Comparison of ENCODE assay signal across 9 cellular contexts in genomic region chr16:28609631-28610594, GRCh38. TPM values are rescaled to one million over a fixed set of nuclear protein-coding genes. Genes with fewer than 3 reads are reported as not detected.
DNase-seq lines count a peak whose midpoint lies in the region; ATAC-seq and TF ChIP-seq lines count a peak whose summit lies in the region.
"Had no signal": no experiment of that assay in that cellular context is flagged by ENCODE, and none has a peak within 500 bp of the region (broad histone marks: within the 10 kb centered on the region; RNA-seq: fewer than 3 reads in every experiment).

SULT1A1 (minus strand) TSS chr16:28610044; CDS start chr16:28608855, 1,189 bp downstream.

- no peaks in the 10 kb centered on the region for H3K9me3 ChIP-seq in HUES6 (ENCODE audit: control insufficient read depth, insufficient read depth, low read depth, low read length)

- H3K27me3 ChIP-seq in HUES6 (ENCODE audit: control insufficient read depth, insufficient read depth, low read length) = no peaks in the 10 kb centered on the region
- no peaks in the 10 kb centered on the region for H3K27me3 ChIP-seq in layer of hippocampus (ENCODE audit: control insufficient read depth, insufficient read depth, low read length)
- H3K27me3 ChIP-seq in brain microvascular endothelial cell (replicated peaks) = peaks cover 2% of the 10 kb centered on the region

- H3K27ac ChIP-seq in HUES6 (ENCODE audit: low read depth, low read length) (no peak within 1 kb of the TSS), layer of hippocampus (ENCODE audit: low read depth, low read length) (peak within 1 kb of the TSS; percentile 46), brain microvascular endothelial cell (no peak within 1 kb of the TSS)

- H3K9ac ChIP-seq in HUES6 (ENCODE audit: low read length) = peak within 1 kb of the TSS; percentile 3

- no peaks in the 10 kb centered on the region for H3K27me3 Mint-ChIP-seq in activated T-helper 17 cell treated with anti-CD3 and anti-CD28 coated beads, Interleukin-2, amount 50 U/mL, for 72 hours

- no peaks in the 10 kb centered on the region for H3K9me3 Mint-ChIP-seq in activated T-helper 17 cell treated with anti-CD3 and anti-CD28 coated beads, Interleukin-2, amount 50 U/mL, for 72 hours
- H3K9me3 Mint-ChIP-seq in stimulated activated effector memory CD8-positive, alpha-beta T cell treated with anti-CD3 and anti-CD28 coated beads, Interleukin-12 subunit alpha, Interleukin-12 subunit beta, amount 100 ng/mL, for 72 hours = no peaks in the 10 kb centered on the region

- H3K4me3 Mint-ChIP-seq in activated T-helper 17 cell treated with anti-CD3 and anti-CD28 coated beads, Interleukin-2, amount 50 U/mL, for 72 hours = no peak within 1 kb of the TSS
- H3K4me3 Mint-ChIP-seq in stimulated activated effector memory CD8-positive, alpha-beta T cell treated with anti-CD3 and anti-CD28 coated beads, Interleukin-12 subunit alpha, Interleukin-12 subunit beta, amount 100 ng/mL, for 72 hours = no peak within 1 kb of the TSS

- H3K4me1 ChIP-seq in HUES6 (ENCODE audit: control insufficient read depth, insufficient read depth, low read length) = peaks cover 19% of the 10 kb centered on the region

- no peaks in the 10 kb centered on the region for H3K36me3 Mint-ChIP-seq in activated T-helper 17 cell treated with anti-CD3 and anti-CD28 coated beads, Interleukin-2, amount 50 U/mL, for 72 hours (ENCODE audit: low read depth)
- H3K36me3 Mint-ChIP-seq in stimulated activated effector memory CD8-positive, alpha-beta T cell treated with anti-CD3 and anti-CD28 coated beads, Interleukin-12 subunit alpha, Interleukin-12 subunit beta, amount 100 ng/mL, for 72 hours = no peaks in the 10 kb centered on the region

- H3K4me3 ChIP-seq in HUES6 (ENCODE audit: low read depth, low read length) = peak within 1 kb of the TSS; percentile 10; the same call in 1 of the 2 replicates
- no peak within 1 kb of the TSS for H3K4me3 ChIP-seq in brain microvascular endothelial cell (ENCODE audit: low read depth, low read length)

- DNase-seq in stimulated activated effector memory CD8-positive, alpha-beta T cell treated with anti-CD3 and anti-CD28 coated beads, Interleukin-12 subunit alpha, Interleukin-12 subunit beta, amount 100 ng/mL, for 72 hours (ENCODE audit: low spot score in 2 of 2) = no peak
- DNase-seq in middle frontal gyrus (ENCODE audit: extremely low spot score, low spot score) = no peak
- DNase-seq in brain microvascular endothelial cell = no peak
- DNase-seq in midbrain (lab: John Stamatoyannopoulos, UW) = no peak
- DNase-seq: NCI-H1930 had no signal

- H3K27ac Mint-ChIP-seq in activated T-helper 17 cell treated with anti-CD3 and anti-CD28 coated beads, Interleukin-2, amount 50 U/mL, for 72 hours = peak within 1 kb of the TSS; percentile 36
- peak within 1 kb of the TSS; percentile 75 for H3K27ac Mint-ChIP-seq in stimulated activated effector memory CD8-positive, alpha-beta T cell treated with anti-CD3 and anti-CD28 coated beads, Interleukin-12 subunit alpha, Interleukin-12 subunit beta, amount 100 ng/mL, for 72 hours

- peaks cover 9% of the 10 kb centered on the region for H3K4me1 Mint-ChIP-seq in activated T-helper 17 cell treated with anti-CD3 and anti-CD28 coated beads, Interleukin-2, amount 50 U/mL, for 72 hours
- peaks cover 10% of the 10 kb centered on the region for H3K4me1 Mint-ChIP-seq in stimulated activated effector memory CD8-positive, alpha-beta T cell treated with anti-CD3 and anti-CD28 coated beads, Interleukin-12 subunit alpha, Interleukin-12 subunit beta, amount 100 ng/mL, for 72 hours

- in situ Hi-C loops in brain microvascular endothelial cell (cut with HindIII; ENCODE audit: low pct_ligation_motif_present, low sequenced_read_pairs) = no loop called here

- H3K36me3 ChIP-seq in HUES6 (ENCODE audit: control insufficient read depth, insufficient read depth, low read length) (no peaks in the 10 kb centered on the region), brain microvascular endothelial cell (replicated peaks) (no peaks in the 10 kb centered on the region)

- no peak for ATAC-seq in activated T-helper 17 cell treated with anti-CD3 and anti-CD28 coated beads, Interleukin-2, amount 50 U/mL, for 72 hours (replicated peaks)
- no peak for ATAC-seq in stimulated activated effector memory CD8-positive, alpha-beta T cell treated with anti-CD3 and anti-CD28 coated beads, Interleukin-12 subunit alpha, Interleukin-12 subunit beta, amount 100 ng/mL, for 72 hours
- ATAC-seq in HG02840 (IDR thresholded peaks at IDR 0.05; ENCODE audit: low FRiP score, unreplicated experiment) = no peak

- no peak for TF ChIP-seq CTCF in brain microvascular endothelial cell (IDR thresholded peaks at IDR 0.05; ENCODE audit: low read depth, low read length, missing control alignments)

RNA-seq across cellular contexts. Expression of gene SULT1A1, which starts in this region (rescaled TPM):
- total RNA-seq in activated T-helper 17 cell treated with anti-CD3 and anti-CD28 coated beads, Interleukin-2, amount 50 U/mL, for 72 hours = 1 to 10 TPM; 5.9 to 7.1 TPM
